ENCODE assay signal across 8 cellular contexts in genomic region chr7:27166475-27167169, GRCh38. TPM values are rescaled to one million over a fixed set of nuclear protein-coding genes. Genes with fewer than 3 reads are reported as not detected.
A peak's percentile ranks its signal among the peaks of the same experiment; 100 is the strongest.
DNase-seq lines count a peak whose midpoint lies in the region; ATAC-seq and TF ChIP-seq lines count a peak whose summit lies in the region.

No MANE protein-coding gene starts in this region.

- no peak overlapping the region for H3K56ac ChIP-seq in mesendoderm (ENCODE audit: low read length)

- peaks cover 27% of the 10 kb centered on the region for H3K4me1 Mint-ChIP-seq in activated naive CD4-positive, alpha-beta T cell treated with anti-CD3 and anti-CD28 coated beads, Interleukin-2, amount 50 U/mL, for 24 hours
- peaks cover 24% of the 10 kb centered on the region for H3K4me1 Mint-ChIP-seq in activated naive CD8-positive, alpha-beta T cell treated with anti-CD3 and anti-CD28 coated beads for 36 hours
- H3K4me1 Mint-ChIP-seq in type B pancreatic cell (ENCODE audit: unreplicated experiment) = peaks cover 17% of the 10 kb centered on the region

- H3K4me3 Mint-ChIP-seq in activated naive CD4-positive, alpha-beta T cell treated with anti-CD3 and anti-CD28 coated beads, Interleukin-2, amount 50 U/mL, for 24 hours = peak overlapping the region; percentile 30
- H3K4me3 Mint-ChIP-seq in activated naive CD8-positive, alpha-beta T cell treated with anti-CD3 and anti-CD28 coated beads for 36 hours = no peak overlapping the region
- peak overlapping the region; percentile 74 for H3K4me3 Mint-ChIP-seq in type B pancreatic cell

- H3K9ac ChIP-seq in mesendoderm (ENCODE audit: low read length) = no peak overlapping the region

- no peaks in the 10 kb centered on the region for H3K36me3 ChIP-seq in mesendoderm (ENCODE audit: control insufficient read depth, insufficient read depth, low read length)

- no peak for DNase-seq in activated naive CD4-positive, alpha-beta T cell treated with anti-CD3 and anti-CD28 coated beads, Interleukin-2, amount 50 U/mL, for 72 hours (ENCODE audit: low spot score in 2 of 2)
- DNase-seq in activated naive CD8-positive, alpha-beta T cell treated with anti-CD3 and anti-CD28 coated beads for 36 hours = no peak
- DNase-seq in mesendoderm = no peak
- no peak for DNase-seq in type B pancreatic cell (ENCODE audit: extremely low spot score, unreplicated experiment)
- DNase-seq in SHP77 (lab: John Stamatoyannopoulos, UW) = no peak

- no peaks in the 10 kb centered on the region for H3K9me3 Mint-ChIP-seq in activated naive CD4-positive, alpha-beta T cell treated with anti-CD3 and anti-CD28 coated beads, Interleukin-2, amount 50 U/mL, for 24 hours
- no peaks in the 10 kb centered on the region for H3K9me3 Mint-ChIP-seq in activated naive CD4-positive, alpha-beta T cell treated with anti-CD3 and anti-CD28 coated beads, Interleukin-2, amount 50 U/mL, for 72 hours
- no peaks in the 10 kb centered on the region for H3K9me3 Mint-ChIP-seq in activated naive CD8-positive, alpha-beta T cell treated with anti-CD3 and anti-CD28 coated beads for 36 hours
- H3K9me3 Mint-ChIP-seq in type B pancreatic cell = no peaks in the 10 kb centered on the region

- H2AK5ac ChIP-seq in mesendoderm (ENCODE audit: low read length) = no peak overlapping the region

- no peak overlapping the region for H4K5ac ChIP-seq in mesendoderm (ENCODE audit: low read length)

- H3K27ac ChIP-seq in mesendoderm (ENCODE audit: low read depth, low read length) = no peak overlapping the region

- H3K18ac ChIP-seq in mesendoderm (ENCODE audit: low read length) = no peak overlapping the region

- H3K23ac ChIP-seq in mesendoderm (ENCODE audit: low read length) = peak overlapping the region; percentile 66

- peaks cover 87% of the 10 kb centered on the region for H3K27me3 ChIP-seq in mesendoderm (ENCODE audit: insufficient read depth, low read length, poor library complexity)

- no peak for ATAC-seq in activated naive CD4-positive, alpha-beta T cell treated with anti-CD3 and anti-CD28 coated beads, Interleukin-2, amount 50 U/mL, for 72 hours
- ATAC-seq in GM21717 (IDR thresholded peaks at IDR 0.05; ENCODE audit: unreplicated experiment) = no peak
- ATAC-seq in HG02973 (IDR thresholded peaks at IDR 0.05; ENCODE audit: unreplicated experiment) = no peak

- H4K8ac ChIP-seq in mesendoderm (ENCODE audit: low read depth, low read length) = no peak overlapping the region

- no peak overlapping the region for H3K4me3 ChIP-seq in mesendoderm (ENCODE audit: low read length)

- no CpG with 5 or more reads among the region's 41 CpGs for WGBS in mesendoderm (ENCODE audit: extremely low coverage, insufficient coverage, low lambda C conversion rate)

- H3K36me3 Mint-ChIP-seq in activated naive CD4-positive, alpha-beta T cell treated with anti-CD3 and anti-CD28 coated beads, Interleukin-2, amount 50 U/mL, for 24 hours = peaks cover 3% of the 10 kb centered on the region
- H3K36me3 Mint-ChIP-seq in activated naive CD4-positive, alpha-beta T cell treated with anti-CD3 and anti-CD28 coated beads, Interleukin-2, amount 50 U/mL, for 72 hours = peaks cover 0 to 11% of the 10 kb centered on the region in 2 donors
- H3K36me3 Mint-ChIP-seq in activated naive CD8-positive, alpha-beta T cell treated with anti-CD3 and anti-CD28 coated beads for 36 hours = no peaks in the 10 kb centered on the region
- H3K36me3 Mint-ChIP-seq in type B pancreatic cell = no peaks in the 10 kb centered on the region

- no peak overlapping the region for H2BK120ac ChIP-seq in mesendoderm (ENCODE audit: low read depth, low read length)

- no peak overlapping the region for H3K4me2 ChIP-seq in mesendoderm (ENCODE audit: low read length)

- H2BK15ac ChIP-seq in mesendoderm (replicated peaks; ENCODE audit: low read depth) = no peak overlapping the region

- no peaks in the 10 kb centered on the region for H3K79me2 ChIP-seq in mesendoderm (ENCODE audit: control insufficient read depth, insufficient read depth, low read length)

- H3K79me1 ChIP-seq in mesendoderm (ENCODE audit: low read length) = no peaks in the 10 kb centered on the region

- no peak overlapping the region for H2BK5ac ChIP-seq in mesendoderm (ENCODE audit: low read length)

- no peaks in the 10 kb centered on the region for H3K4me1 ChIP-seq in mesendoderm (ENCODE audit: control insufficient read depth, low read depth, low read length)

- H3K27ac Mint-ChIP-seq in activated naive CD4-positive, alpha-beta T cell treated with anti-CD3 and anti-CD28 coated beads, Interleukin-2, amount 50 U/mL, for 24 hours = peak overlapping the region; percentile 83
- peak overlapping the region in 1 of 2 donors; percentile 93 for H3K27ac Mint-ChIP-seq in activated naive CD4-positive, alpha-beta T cell treated with anti-CD3 and anti-CD28 coated beads, Interleukin-2, amount 50 U/mL, for 72 hours
- H3K27ac Mint-ChIP-seq in activated naive CD8-positive, alpha-beta T cell treated with anti-CD3 and anti-CD28 coated beads for 36 hours = peak overlapping the region; percentile 51
- H3K27ac Mint-ChIP-seq in type B pancreatic cell = no peak overlapping the region

- no peak for TF ChIP-seq CTCF in type B pancreatic cell (conservative IDR thresholded peaks at IDR 0.05)

- H3K27me3 Mint-ChIP-seq in activated naive CD4-positive, alpha-beta T cell treated with anti-CD3 and anti-CD28 coated beads, Interleukin-2, amount 50 U/mL, for 24 hours = peaks cover 58% of the 10 kb centered on the region
- H3K27me3 Mint-ChIP-seq in activated naive CD8-positive, alpha-beta T cell treated with anti-CD3 and anti-CD28 coated beads for 36 hours = peaks cover 96% of the 10 kb centered on the region
- peaks cover 91% of the 10 kb centered on the region for H3K27me3 Mint-ChIP-seq in type B pancreatic cell

- no peak overlapping the region for H3K4ac ChIP-seq in mesendoderm (ENCODE audit: low read depth, low read length)

RNA-seq across cellular contexts. Expression of gene HOXA9, which starts 1.3 kb away (rescaled TPM):
- total RNA-seq in activated naive CD4-positive, alpha-beta T cell treated with anti-CD3 and anti-CD28 coated beads, Interleukin-2, amount 50 U/mL, for 72 hours = not detected
- not detected for total RNA-seq in activated naive CD8-positive, alpha-beta T cell treated with anti-CD3 and anti-CD28 coated beads for 36 hours
- not detected for polyA plus RNA-seq in mesendoderm (2013, experiment 1 of 2)
- not detected for polyA plus RNA-seq in mesendoderm (2013, experiment 2 of 2)
- total RNA-seq in type B pancreatic cell (ENCODE audit: low replicate concordance) = 0.67 and 4.1 TPM in 2 replicates

RNA-seq across cellular contexts. Expression of gene HOXA10, which starts 7.5 kb away (rescaled TPM):
- not detected for total RNA-seq in activated naive CD4-positive, alpha-beta T cell treated with anti-CD3 and anti-CD28 coated beads, Interleukin-2, amount 50 U/mL, for 72 hours
- total RNA-seq in activated naive CD8-positive, alpha-beta T cell treated with anti-CD3 and anti-CD28 coated beads for 36 hours = not detected
- not detected for polyA plus RNA-seq in mesendoderm (2013, experiment 1 of 2)
- polyA plus RNA-seq in mesendoderm (2013, experiment 2 of 2) = not detected
- total RNA-seq in type B pancreatic cell (ENCODE audit: low replicate concordance) = 0.29 and 4.9 TPM in 2 replicates

RNA-seq across cellular contexts. Expression of gene HOXA7, which starts 10.1 kb away (rescaled TPM):
- total RNA-seq in activated naive CD4-positive, alpha-beta T cell treated with anti-CD3 and anti-CD28 coated beads, Interleukin-2, amount 50 U/mL, for 72 hours = not detected
- not detected for total RNA-seq in activated naive CD8-positive, alpha-beta T cell treated with anti-CD3 and anti-CD28 coated beads for 36 hours
- polyA plus RNA-seq in mesendoderm (2013, experiment 1 of 2) = 0.01 TPM
- not detected for polyA plus RNA-seq in mesendoderm (2013, experiment 2 of 2)
- total RNA-seq in type B pancreatic cell (ENCODE audit: low replicate concordance) = 3.2 and 6.2 TPM in 2 replicates

RNA-seq across cellular contexts. Expression of gene HOXA3, which starts 14.2 kb away (rescaled TPM):
- total RNA-seq in activated naive CD4-positive, alpha-beta T cell treated with anti-CD3 and anti-CD28 coated beads, Interleukin-2, amount 50 U/mL, for 72 hours = not detected
- total RNA-seq in activated naive CD8-positive, alpha-beta T cell treated with anti-CD3 and anti-CD28 coated beads for 36 hours = not detected
- not detected for polyA plus RNA-seq in mesendoderm (2013, experiment 1 of 2)
- polyA plus RNA-seq in mesendoderm (2013, experiment 2 of 2) = not detected
- 40.5 and 92.8 TPM in 2 replicates for total RNA-seq in type B pancreatic cell (ENCODE audit: low replicate concordance)

RNA-seq across cellular contexts. Expression of gene HOXA11, which starts 18.4 kb away (rescaled TPM):
- total RNA-seq in activated naive CD4-positive, alpha-beta T cell treated with anti-CD3 and anti-CD28 coated beads, Interleukin-2, amount 50 U/mL, for 72 hours = not detected
- under 1 TPM in 1 of 2 experiments, not detected in 1; 0.10 TPM for total RNA-seq in activated naive CD8-positive, alpha-beta T cell treated with anti-CD3 and anti-CD28 coated beads for 36 hours
- polyA plus RNA-seq in mesendoderm (2013, experiment 1 of 2) = not detected
- polyA plus RNA-seq in mesendoderm (2013, experiment 2 of 2) = not detected
- 1.2 TPM in 1 of 2 replicates, not detected in the other for total RNA-seq in type B pancreatic cell (ENCODE audit: low replicate concordance)
